11 cellular contexts compared by ENCODE assay signal in genomic region chr15:60901647-60902046, GRCh38.
DNase-seq lines count a peak whose midpoint lies in the region; ATAC-seq and TF ChIP-seq lines count a peak whose summit lies in the region.
"Had no signal": no experiment of that assay in that cellular context is flagged by ENCODE, and none has a peak within 500 bp of the region (broad histone marks: within the 10 kb centered on the region; RNA-seq: fewer than 3 reads in every experiment).

No MANE protein-coding gene starts in this region.

- no peak for TF ChIP-seq CTCF in GM13976 (IDR thresholded peaks at IDR 0.05; ENCODE audit: borderline replicate concordance, control extremely low read depth, extremely low read depth, insufficient read depth, missing control alignments)

- DNase-seq in GM13976 (ENCODE audit: low spot score), result peak; percentile 58
- DNase-seq in amniotic stem cell (lab: John Stamatoyannopoulos, UW), result no peak
- DNase-seq in DMS53 (lab: John Stamatoyannopoulos, UW), result no peak
- DNase-seq in OCI-M1 (lab: John Stamatoyannopoulos, UW), result no peak
- DNase-seq in cerebellum (ENCODE audit: low spot score), result no peak
- DNase-seq: activated naive CD8-positive, alpha-beta T cell treated with anti-CD3 and anti-CD28 coated beads, Interleukin-2, amount 10 ng/mL, durations not matched to agents 7 days and 5 days; H7; nephron progenitor cell had no signal

- in situ Hi-C loops in GM13976 (cut with MboI; ENCODE audit: low sequenced_read_pairs, unreplicated experiment), result loop anchor here (25.0 kb wide), 1 partner anchor 539 kb away; no protein-coding TSS in a partner anchor

- ATAC-seq in GM19035 (IDR thresholded peaks at IDR 0.05; ENCODE audit: unreplicated experiment), result peak; percentile 73
- ATAC-seq in HG02623 (IDR thresholded peaks at IDR 0.05; ENCODE audit: unreplicated experiment), result peak; percentile 75
- ATAC-seq in HG03460 (IDR thresholded peaks at IDR 0.05; ENCODE audit: unreplicated experiment), result peak; percentile 78
